Comparison of ENCODE assay signal across 8 cellular contexts in the genomic region with DNA sequence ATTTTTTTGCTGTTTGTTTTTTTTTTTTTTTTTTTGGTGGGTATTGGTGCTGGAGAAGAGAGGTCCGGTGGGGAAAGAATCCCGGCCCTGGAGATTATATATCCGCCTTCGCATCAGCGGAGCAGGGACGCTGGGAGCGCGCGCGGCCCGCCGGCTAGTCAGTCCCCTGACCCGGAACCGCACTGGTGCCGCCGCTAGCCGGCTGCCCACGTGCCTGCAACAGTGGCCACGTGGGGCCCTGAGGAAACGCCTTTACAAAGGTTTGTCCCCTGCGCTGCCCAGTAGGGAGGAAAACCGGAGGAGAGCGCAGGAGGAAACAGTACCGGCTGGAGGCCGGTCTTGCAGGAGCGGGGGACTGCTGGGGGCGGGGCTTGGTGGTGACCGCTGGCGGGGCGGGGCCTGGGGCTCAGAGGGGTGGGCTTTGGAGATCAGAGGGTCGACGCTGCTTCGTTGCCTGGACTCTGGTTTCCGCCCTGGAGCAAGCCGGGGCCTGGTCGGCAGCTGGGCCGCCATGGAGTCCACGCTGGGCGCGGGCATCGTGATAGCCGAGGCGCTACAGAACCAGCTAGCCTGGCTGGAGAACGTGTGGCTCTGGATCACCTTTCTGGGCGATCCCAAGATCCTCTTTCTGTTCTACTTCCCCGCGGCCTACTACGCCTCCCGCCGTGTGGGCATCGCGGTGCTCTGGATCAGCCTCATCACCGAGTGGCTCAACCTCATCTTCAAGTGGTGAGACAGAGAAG. TPM values are rescaled to one million over a fixed set of nuclear protein-coding genes. Genes with fewer than 3 reads are reported as not detected.
DNase-seq lines count a peak whose midpoint lies in the region; ATAC-seq, FAIRE-seq and TF ChIP-seq lines count a peak whose summit lies in the region.

A gene with protein sequence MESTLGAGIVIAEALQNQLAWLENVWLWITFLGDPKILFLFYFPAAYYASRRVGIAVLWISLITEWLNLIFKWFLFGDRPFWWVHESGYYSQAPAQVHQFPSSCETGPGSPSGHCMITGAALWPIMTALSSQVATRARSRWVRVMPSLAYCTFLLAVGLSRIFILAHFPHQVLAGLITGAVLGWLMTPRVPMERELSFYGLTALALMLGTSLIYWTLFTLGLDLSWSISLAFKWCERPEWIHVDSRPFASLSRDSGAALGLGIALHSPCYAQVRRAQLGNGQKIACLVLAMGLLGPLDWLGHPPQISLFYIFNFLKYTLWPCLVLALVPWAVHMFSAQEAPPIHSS (plus strand): TSS at position 281 of the 743 bp plus-strand sequence. CDS start 231 bp downstream, at position 512.

- WGBS in right cardiac atrium = under 1% methylated on average over 53 of the region's 53 CpGs

- intact Hi-C loops in ascending aorta (cut with DNase I) = loop anchor here (1.0 to 5.0 kb wide), 6 partner anchors 41 to 256 kb away; a partner anchor contains a TSS
- intact Hi-C loops in right cardiac atrium (cut with DNase I) = no loop called here
- intact Hi-C loops in vagina (cut with DNase I) = no loop called here

- H3K4me1 ChIP-seq in ascending aorta (peaks cover 5 to 35% of the 10 kb centered on the region in 2 donors), right cardiac atrium (ENCODE audit: control insufficient read depth, insufficient read depth, low read length) (peaks cover 2% of the 10 kb centered on the region), vagina (peaks cover 38% of the 10 kb centered on the region)

- H3K36me3 ChIP-seq in ascending aorta (peaks cover 3 to 15% of the 10 kb centered on the region in 2 donors), vagina (peaks cover 0 to 8% of the 10 kb centered on the region in 2 donors)

- H3K27ac ChIP-seq in ascending aorta (peak within 1 kb of the TSS; percentile 84 to 89), right cardiac atrium (ENCODE audit: low read length) (peak within 1 kb of the TSS; percentile 92), vagina (peak within 1 kb of the TSS; percentile 77)

- H3K4me3 ChIP-seq in ascending aorta (peak within 1 kb of the TSS; percentile 66 to 68), right cardiac atrium (ENCODE audit: low read length) (peak within 1 kb of the TSS; percentile 66), vagina (peak within 1 kb of the TSS; percentile 55 to 79)

- H3K9me3 ChIP-seq in ascending aorta (no peaks in the 10 kb centered on the region), right cardiac atrium (ENCODE audit: control insufficient read depth, low read length) (no peaks in the 10 kb centered on the region), vagina (no peaks in the 10 kb centered on the region)

- TF ChIP-seq CTCF in ascending aorta (IDR thresholded peaks at IDR 0.05) = peak in 1 of 3 experiments; percentile 14
- peak in 1 of 3 experiments; percentile 33 for TF ChIP-seq CTCF in vagina (IDR thresholded peaks at IDR 0.05)

- TF ChIP-seq POLR2A in GM12892 (IDR thresholded peaks at IDR 0.05; ENCODE audit: low read depth, low read length) (peak; percentile 81), vagina (IDR thresholded peaks at IDR 0.05) (peak in 1 of 2 donors; percentile 55)

- peak; percentile 73 for ATAC-seq in HG02852 (IDR thresholded peaks at IDR 0.05; ENCODE audit: unreplicated experiment)
- peak; percentile 95 to 96 for ATAC-seq in right cardiac atrium

- H3K27me3 ChIP-seq in ascending aorta = no peaks in the 10 kb centered on the region
- no peaks in the 10 kb centered on the region for H3K27me3 ChIP-seq in right cardiac atrium (ENCODE audit: control insufficient read depth, insufficient read depth)
- no peaks in the 10 kb centered on the region for H3K27me3 ChIP-seq in vagina

- DNase-seq in GM12892 (ENCODE audit: insufficient read length) (peak; percentile 95), NCI-H1694 (lab: John Stamatoyannopoulos, UW) (peak; percentile 92), T-helper 2 cell (peak; percentile 59 to 88 (median 69)), ascending aorta (ENCODE audit: low spot score in 2 of 2) (peak; percentile 83 to 98), right cardiac atrium (peak; percentile 96 to 98 (median 97)), putamen (ENCODE audit: low spot score) (peak; percentile 96), vagina (ENCODE audit: extremely low spot score in 2 of 2) (peak in 1 of 2 donors; percentile 99)

- peak; percentile 93 for FAIRE-seq in GM12892 (lab: Jason Lieb, UNC)

RNA-seq across cellular contexts. Expression of the gene that starts here (rescaled TPM):
- polyA plus RNA-seq in GM12892 (2012; ENCODE audit: missing spikeins) = 21.7 TPM
- 111 TPM for total RNA-seq in ascending aorta
- total RNA-seq in right cardiac atrium = 10 to 100 TPM; 31.9 to 46.9 (median 38.5) TPM
- polyA plus RNA-seq in right cardiac atrium = 71.4 TPM
- total RNA-seq in vagina = 44.0 TPM
